ENCODE assay signal across 8 cellular contexts in genomic region chr6:33702345-33702977, GRCh38. TPM values are rescaled to one million over a fixed set of nuclear protein-coding genes. Genes with fewer than 3 reads are reported as not detected.
DNase-seq lines count a peak whose midpoint lies in the region; TF ChIP-seq lines count a peak whose summit lies in the region.

No MANE protein-coding gene starts in this region.

- TF ChIP-seq EP300 in Ishikawa (IDR thresholded peaks at IDR 0.05; ENCODE audit: borderline replicate concordance) = no peak

- intact Hi-C loops in spleen (cut with DNase I; ENCODE audit: low total_unique reads) (loop anchor here (5.0 kb wide), 1 partner anchor 115 kb away; no protein-coding TSS in a partner anchor), vagina (cut with DNase I) (loop anchor here (5.0 kb wide), 1 partner anchor 110 kb away; no protein-coding TSS in a partner anchor)

- H3K27ac ChIP-seq in WERI-Rb-1 (peak overlapping the region; percentile 11; the same call in 1 of the 2 replicates), spleen (peak overlapping the region in 1 of 8 donors; percentile 22), vagina (no peak overlapping the region)

- H3K4me3 Mint-ChIP-seq in glutamatergic neuron (ENCODE audit: unreplicated experiment) = peak overlapping the region; percentile 18

- H3K4me1 Mint-ChIP-seq in glutamatergic neuron (ENCODE audit: low read depth, unreplicated experiment) = peaks cover 32% of the 10 kb centered on the region

- H3K4me1 ChIP-seq in spleen = peaks cover 22 to 67% (median 45%) of the 10 kb centered on the region in 6 donors
- H3K4me1 ChIP-seq in vagina = peaks cover 16% of the 10 kb centered on the region

- H3K36me3 Mint-ChIP-seq in glutamatergic neuron (ENCODE audit: unreplicated experiment) = no peaks in the 10 kb centered on the region

- DNase-seq in NOMO-1 (lab: John Stamatoyannopoulos, UW; ENCODE audit: unreplicated experiment in 2 of 2) = peak; percentile 6 to 25
- no peak for DNase-seq in NOMO-1 treated with dmso at 0.1 percent for 144 hours (lab: John Stamatoyannopoulos, UW; ENCODE audit: unreplicated experiment)
- DNase-seq in WERI-Rb-1 = peak; percentile 79
- no peak for DNase-seq in glutamatergic neuron
- DNase-seq in spleen = peak; percentile 35
- no peak for DNase-seq in vagina (ENCODE audit: extremely low spot score in 2 of 2)
- no peak for DNase-seq in NCI-H526 treated with DMSO at 0.1 percent for 48 hours (lab: John Stamatoyannopoulos, UW)

- peaks cover 7% of the 10 kb centered on the region for H3K9me3 Mint-ChIP-seq in glutamatergic neuron (ENCODE audit: unreplicated experiment)

- TF ChIP-seq POLR2A in spleen (IDR thresholded peaks at IDR 0.05) (no peak), vagina (IDR thresholded peaks at IDR 0.05) (no peak)

- peaks cover 94% of the 10 kb centered on the region for H3K36me3 ChIP-seq in WERI-Rb-1
- H3K36me3 ChIP-seq in spleen = peaks cover 0 to 46% (median 8%) of the 10 kb centered on the region in 6 donors
- no peaks in the 10 kb centered on the region for H3K36me3 ChIP-seq in vagina

- H3K27me3 Mint-ChIP-seq in glutamatergic neuron (ENCODE audit: unreplicated experiment) = peaks cover 5% of the 10 kb centered on the region

- H3K9me3 ChIP-seq in WERI-Rb-1 (ENCODE audit: severe bottlenecking) (no peaks in the 10 kb centered on the region), spleen (no peaks in the 10 kb centered on the region), vagina (no peaks in the 10 kb centered on the region)

- WGBS in spleen, 5 donors = 87 to 94% (median 93%) methylated on average over 1 of the region's 1 CpG

- peak; percentile 87 for TF ChIP-seq CTCF in WERI-Rb-1 (IDR thresholded peaks at IDR 0.05; ENCODE audit: low read depth, low read length)
- peak; percentile 36 for TF ChIP-seq CTCF in glutamatergic neuron (IDR thresholded peaks at IDR 0.05; ENCODE audit: partially characterized antibody, unreplicated experiment)
- TF ChIP-seq CTCF in spleen (IDR thresholded peaks at IDR 0.05 in 8 of 11, conservative IDR thresholded peaks at IDR 0.05 in 3 of 11) = peak in 9 of 11 experiments; percentile 8 to 72 (median 49)
- peak in 1 of 3 experiments; percentile 55 for TF ChIP-seq CTCF in vagina (IDR thresholded peaks at IDR 0.05)

- no peak overlapping the region for H3K4me3 ChIP-seq in WERI-Rb-1 (ENCODE audit: low read depth, low read length)
- no peak overlapping the region for H3K4me3 ChIP-seq in spleen
- H3K4me3 ChIP-seq in vagina = no peak overlapping the region

- peak; percentile 52 for TF ChIP-seq RAD21 in Ishikawa (IDR thresholded peaks at IDR 0.05; ENCODE audit: low read depth)

- H3K27ac Mint-ChIP-seq in glutamatergic neuron (ENCODE audit: unreplicated experiment) = peak overlapping the region; percentile 100

- no peaks in the 10 kb centered on the region for H3K27me3 ChIP-seq in WERI-Rb-1 (ENCODE audit: insufficient read depth, low read depth, severe bottlenecking)
- no peaks in the 10 kb centered on the region for H3K27me3 ChIP-seq in spleen (replicated peaks in 1 of 7)
- H3K27me3 ChIP-seq in vagina = no peaks in the 10 kb centered on the region

TF ChIP-seq in Ishikawa, 13 proteins besides CTCF, POLR2A, EP300 and RAD21:
- TF ChIP-seq USF1 (IDR thresholded peaks at IDR 0.05) (no peak), YY1 (IDR thresholded peaks at IDR 0.05; ENCODE audit: low read depth) (no peak), CEBPB (IDR thresholded peaks at IDR 0.05) (no peak), ZBTB7A (IDR thresholded peaks at IDR 0.05; ENCODE audit: low read depth) (no peak), FOXM1 (IDR thresholded peaks at IDR 0.05; ENCODE audit: borderline replicate concordance, low read depth) (no peak), CREB1 (IDR thresholded peaks at IDR 0.05; ENCODE audit: low read depth) (no peak), REST (IDR thresholded peaks at IDR 0.05; ENCODE audit: low read depth) (no peak), TAF1 (IDR thresholded peaks at IDR 0.05; ENCODE audit: low read depth) (no peak), TCF12 (IDR thresholded peaks at IDR 0.05; ENCODE audit: low read depth) (no peak), EGR1 (IDR thresholded peaks at IDR 0.05) (no peak), MAX (IDR thresholded peaks at IDR 0.05) (no peak), NFIC (IDR thresholded peaks at IDR 0.05) (no peak), TEAD4 (IDR thresholded peaks at IDR 0.05) (no peak)

RNA-seq across cellular contexts. Expression of gene UQCC2, which starts 9.0 kb away (rescaled TPM):
- total RNA-seq in glutamatergic neuron (ENCODE audit: unreplicated experiment) = 48.7 TPM
- total RNA-seq in spleen = 10 to 100 TPM in 6 of 7 donors, 1 to 10 TPM in 1; 8.7 to 34.8 (median 22.4) TPM
- polyA plus RNA-seq in spleen = 10 to 100 TPM; 58.7 to 77.0 (median 66.4) TPM
- total RNA-seq in vagina = 16.2 TPM

RNA-seq across cellular contexts. Expression of gene IP6K3, which starts 44.2 kb away (rescaled TPM):
- 2.7 TPM for total RNA-seq in glutamatergic neuron (ENCODE audit: unreplicated experiment)
- 1 to 10 TPM in 6 of 7 donors, under 1 TPM in 1; 0.70 to 5.8 (median 2.7) TPM for total RNA-seq in spleen
- polyA plus RNA-seq in spleen = under 1 TPM; 0.30 to 0.64 (median 0.36) TPM
- 1.5 TPM for total RNA-seq in vagina

Comparison
In these comparisons a context has a peak if more than half of its experiments do, and no peak if none do; other contexts are left out.
1. DNase-seq: peak in NOMO-1 (2 of 2), WERI-Rb-1 (single experiment) and spleen (single experiment); none in NOMO-1 treated with dmso at 0.1 percent for 144 hours (single experiment), glutamatergic neuron (single experiment), vagina (0 of 2) and NCI-H526 treated with DMSO at 0.1 percent for 48 hours (single experiment).